In genomic region chr7:23337374-23337773, GRCh38 we compare ENCODE assay signal across 28 cellular contexts.
"Had no signal": no experiment of that assay in that cellular context is flagged by ENCODE, and none has a peak within 500 bp of the region (broad histone marks: within the 10 kb centered on the region; RNA-seq: fewer than 3 reads in every experiment).

No MANE protein-coding gene starts in this region.

- H3K9me3 ChIP-seq: adrenal gland, body of pancreas, colonic mucosa, gastroesophageal sphincter had no signal

- H3K36me3 ChIP-seq: adrenal gland, colonic mucosa, esophagus squamous epithelium, gastroesophageal sphincter, heart right ventricle had no signal

- ATAC-seq: activated CD8-positive, alpha-beta memory T cell treated with anti-CD3 and anti-CD28 coated beads, Interleukin-2, amount 10 ng/mL, durations not matched to agents 7 days and 5 days; activated CD8-positive, alpha-beta T cell treated with anti-CD3 and anti-CD28 coated beads, Interleukin-2, amount 10 ng/mL, durations not matched to agents 7 days and 5 days; activated naive CD8-positive, alpha-beta T cell treated with anti-CD3 and anti-CD28 coated beads, Interleukin-2, amount 50 U/mL, for 24 hours; body of pancreas; gastroesophageal sphincter; heart right ventricle; WTC11 had no signal

- H3K4me3 ChIP-seq: adrenal gland, body of pancreas, colonic mucosa, esophagus squamous epithelium, gastroesophageal sphincter, heart right ventricle had no signal

- H3K27ac ChIP-seq: adrenal gland, body of pancreas, colonic mucosa, epithelial cell of prostate, esophagus squamous epithelium, gastroesophageal sphincter, heart right ventricle, VCaP had no signal

- H3K4me1 ChIP-seq: colonic mucosa had no signal

- DNase-seq: activated CD4-positive, alpha-beta memory T cell treated with anti-CD3 and anti-CD28 coated beads for 36 hours; activated CD4-positive, alpha-beta T cell treated with anti-CD3 and anti-CD28 coated beads for 48 hours; activated CD8-positive, alpha-beta memory T cell treated with anti-CD3 and anti-CD28 coated beads, Interleukin-2, amount 10 ng/mL, durations not matched to agents 7 days and 5 days; activated CD8-positive, alpha-beta memory T cell treated with anti-CD3 and anti-CD28 coated beads, Interleukin-2, amount 50 U/mL, for 4 hours; activated CD8-positive, alpha-beta T cell treated with anti-CD3 and anti-CD28 coated beads, Interleukin-2, amount 10 ng/mL, durations not matched to agents 7 days and 5 days; activated effector memory CD4-positive, alpha-beta T cell treated with anti-CD3 and anti-CD28 coated beads, Interleukin-2, amount 50 U/mL, for 16 hours; activated naive CD4-positive, alpha-beta T cell treated with anti-CD3 and anti-CD28 coated beads for 36 hours; activated naive CD8-positive, alpha-beta T cell treated with anti-CD3 and anti-CD28 coated beads for 36 hours; activated naive CD8-positive, alpha-beta T cell treated with anti-CD3 and anti-CD28 coated beads, Interleukin-2, amount 50 U/mL, for 24 hours; activated T-cell treated with anti-CD3 and anti-CD28 coated beads, Interleukin-2, amount 50 U/mL, for 1 hour; activated T-cell treated with anti-CD3 and anti-CD28 coated beads, Interleukin-2, amount 50 U/mL, for 48 hours; adrenal gland; amygdala; aorta; body of pancreas; caudate nucleus; colonic mucosa; effector CD8-positive, alpha-beta T cell; esophagus squamous epithelium; foreskin melanocyte; heart right ventricle; T-helper 2 cell had no signal

- FAIRE-seq: endometrium, endothelial cell of umbilical vein had no signal

- H3K27me3 ChIP-seq: adrenal gland, colonic mucosa, gastroesophageal sphincter had no signal
